In genomic region chr9:131675437-131676022, GRCh38 we compare ENCODE assay signal across 1 cellular context.
TF ChIP-seq lines count a peak whose summit lies in the region.

No MANE protein-coding gene starts in this region.

TF ChIP-seq in GM12878, 131 proteins besides CTCF, POLR2A, EP300 and RAD21:
- no peak for TF ChIP-seq IKZF2 (IDR thresholded peaks at IDR 0.05)
